33 cellular contexts compared by ENCODE assay signal in the genomic region with DNA sequence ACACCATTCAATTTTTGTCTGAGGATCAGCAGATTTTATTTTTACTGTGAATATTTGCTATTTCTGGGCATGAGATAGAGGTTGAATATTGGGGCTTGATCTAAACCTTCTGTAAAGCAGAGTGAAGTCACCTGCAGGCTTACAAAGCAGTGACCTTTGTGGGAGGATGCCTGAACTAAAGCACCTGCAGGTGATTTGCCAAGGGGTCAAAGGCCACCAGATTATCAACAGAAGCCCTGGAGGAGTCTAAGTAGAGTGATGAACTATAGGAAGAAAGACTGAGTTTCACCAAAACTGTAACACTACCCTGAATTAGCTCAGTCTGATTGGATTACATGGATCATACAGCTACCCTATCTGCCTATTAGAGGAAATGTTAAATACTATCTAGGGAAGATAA.
"Had no signal": no experiment of that assay in that cellular context is flagged by ENCODE, and none has a peak within 500 bp of the region (broad histone marks: within the 10 kb centered on the region; RNA-seq: fewer than 3 reads in every experiment).

No MANE protein-coding gene starts in this region.

- H3K36me3 ChIP-seq: brain microvascular endothelial cell, SJSA1 had no signal

- H3K4me1 ChIP-seq: SJSA1 had no signal

- H3K27ac ChIP-seq: brain microvascular endothelial cell, SJSA1, VCaP had no signal

- DNase-seq: activated B cell treated with CpG ODN at 0.5 μM for 24 hours; activated CD4-positive, alpha-beta T cell treated with anti-CD3 and anti-CD28 coated beads for 48 hours; activated CD4-positive, alpha-beta T cell treated with anti-CD3 and anti-CD28 coated beads, Interleukin-2, amount 50 U/mL, for 4 hours; activated CD4-positive, CD25-positive, alpha-beta regulatory T cell treated with anti-CD3 and anti-CD28 coated beads, Interleukin-2, amount 50 U/mL, for 72 hours; activated CD8-positive, alpha-beta T cell treated with anti-CD3 and anti-CD28 coated beads for 36 hours; activated effector memory CD4-positive, alpha-beta T cell treated with anti-CD3 and anti-CD28 coated beads, Interleukin-2, amount 50 U/mL, for 16 hours; activated naive CD4-positive, alpha-beta T cell; activated naive CD4-positive, alpha-beta T cell treated with anti-CD3 and anti-CD28 coated beads, Interleukin-2, amount 50 U/mL, for 16 hours; activated naive CD8-positive, alpha-beta T cell treated with anti-CD3 and anti-CD28 coated beads for 36 hours; activated T-cell treated with anti-CD3 and anti-CD28 coated beads, Interleukin-2, amount 50 U/mL, for 1 hour; activated T-cell treated with anti-CD3 and anti-CD28 coated beads, Interleukin-2, amount 50 U/mL, for 72 hours; amniotic stem cell; aorta; brain microvascular endothelial cell; central memory CD4-positive, alpha-beta T cell; NCI-H1092 treated with DMSO at 0.1 percent for 48 hours; NCI-H1417; NCI-H146; NCI-H187; NCI-H2029 treated with DMSO at 0.1 percent for 48 hours; NCI-H2107; NCI-H2171; NCI-H510A; NCI-H774; RPMI8226; SHP77 treated with DMSO at 0.1 percent for 48 hours; T-cell; T-helper 17 cell had no signal

- H3K4me3 ChIP-seq: SJSA1 had no signal

- H3K27me3 ChIP-seq: brain microvascular endothelial cell, SJSA1 had no signal

- H3K9me3 ChIP-seq: SJSA1 had no signal

- ATAC-seq: activated CD8-positive, alpha-beta T cell treated with anti-CD3 and anti-CD28 coated beads for 36 hours; activated T-cell treated with anti-CD3 and anti-CD28 coated beads, Interleukin-2, amount 50 U/mL, for 72 hours; activated T-helper 17 cell treated with anti-CD3 and anti-CD28 coated beads, Interleukin-2, amount 50 U/mL, for 72 hours; Panc1; SK-N-SH treated with all-trans-retinoic acid at 6 μM for 48 hours; T-cell; T-helper 17 cell had no signal
